In the genomic region with DNA sequence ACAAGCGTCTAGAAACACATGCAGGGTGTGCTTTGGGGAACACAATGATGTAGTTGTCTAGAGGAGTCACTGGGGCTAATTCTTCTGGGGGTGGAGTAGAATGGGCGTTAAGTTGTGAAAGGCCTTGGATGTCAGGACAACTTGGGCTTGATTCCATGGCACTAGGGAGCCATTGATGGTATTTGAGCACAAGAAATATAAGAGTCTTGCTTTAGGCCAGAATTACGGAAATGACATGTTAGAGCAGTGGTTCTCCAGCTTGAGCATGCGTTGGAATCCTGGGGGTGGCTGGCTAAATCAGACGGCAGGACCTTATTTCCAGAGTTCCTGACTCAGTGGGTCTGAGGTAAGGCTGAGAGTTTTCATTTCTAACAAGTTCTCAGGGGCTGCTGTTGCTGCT, we compare ENCODE assay signal across 17 cellular contexts. TPM values are rescaled to one million over a fixed set of nuclear protein-coding genes. Genes with fewer than 3 reads are reported as not detected.
DNase-seq lines count a peak whose midpoint lies in the region; ATAC-seq and TF ChIP-seq lines count a peak whose summit lies in the region.
"Had no signal": no experiment of that assay in that cellular context is flagged by ENCODE, and none has a peak within 500 bp of the region (broad histone marks: within the 10 kb centered on the region; RNA-seq: fewer than 3 reads in every experiment).

No MANE protein-coding gene starts in this region.

- peaks cover 0 to 9% (median 3%) of the 10 kb centered on the region in 11 experiments; a peak in 12 of 22 replicates for H3K9me3 ChIP-seq in BLaER1 treated with 17β-estradiol and CSF1 and Interleukin-3, amounts not matched to agents 10 nM and 100 nM (replicated peaks in 1 of 11)
- H3K9me3 ChIP-seq in HUES6 (ENCODE audit: control insufficient read depth, insufficient read depth, low read depth, low read length) (peaks cover 2% of the 10 kb centered on the region; the same call in 1 of the 2 replicates), endodermal cell (ENCODE audit: control insufficient read depth, low read length) (peaks cover 9% of the 10 kb centered on the region), SJCRH30 (replicated peaks) (peaks cover 1% of the 10 kb centered on the region; the same call in 1 of the 2 replicates)
- H3K9me3 ChIP-seq: BE2C, HAP-1 had no signal

- H3K27ac Mint-ChIP-seq in endodermal cell, result peak overlapping the region; percentile 56
- peak overlapping the region; percentile 54 for H3K27ac Mint-ChIP-seq in nephron progenitor cell

- no peaks in the 10 kb centered on the region for H4K20me1 ChIP-seq in BLaER1 treated with 17β-estradiol and CSF1 and Interleukin-3, amounts not matched to agents 10 nM and 100 nM

- peaks cover 18 to 42% (median 35%) of the 10 kb centered on the region in 10 experiments for H3K4me1 ChIP-seq in BLaER1 treated with 17β-estradiol and CSF1 and Interleukin-3, amounts not matched to agents 10 nM and 100 nM
- H3K4me1 ChIP-seq in HUES6 (ENCODE audit: control insufficient read depth, insufficient read depth, low read length), result peaks cover 23% of the 10 kb centered on the region
- H3K4me1 ChIP-seq in endodermal cell (ENCODE audit: control insufficient read depth, insufficient read depth, low read length), result peaks cover 9% of the 10 kb centered on the region
- no peaks in the 10 kb centered on the region; the same call in 1 of the 2 replicates for H3K4me1 ChIP-seq in SJCRH30
- H3K4me1 ChIP-seq: HAP-1 had no signal

- peak overlapping the region in 8 of 11 experiments; percentile 44 to 71 (median 58); a peak in 15 of 22 replicates for H3K27ac ChIP-seq in BLaER1 treated with 17β-estradiol and CSF1 and Interleukin-3, amounts not matched to agents 10 nM and 100 nM
- H3K27ac ChIP-seq in HUES6 (ENCODE audit: low read depth, low read length) (peak overlapping the region; percentile 23; the same call in 1 of the 2 replicates), endodermal cell (ENCODE audit: low read depth, low read length) (peak overlapping the region; percentile 66), SJCRH30 (no peak overlapping the region)

- no peaks in the 10 kb centered on the region for H3K36me3 ChIP-seq in BLaER1 treated with 17β-estradiol and CSF1 and Interleukin-3, amounts not matched to agents 10 nM and 100 nM
- no peaks in the 10 kb centered on the region for H3K36me3 ChIP-seq in HUES6 (ENCODE audit: control insufficient read depth, insufficient read depth, low read length)
- no peaks in the 10 kb centered on the region for H3K36me3 ChIP-seq in endodermal cell (ENCODE audit: control insufficient read depth, insufficient read depth, low read length)
- no peaks in the 10 kb centered on the region for H3K36me3 ChIP-seq in SJCRH30
- H3K36me3 ChIP-seq: HAP-1, MG63 had no signal

- no peaks in the 10 kb centered on the region for H3K36me3 Mint-ChIP-seq in endodermal cell (ENCODE audit: low read depth)
- H3K36me3 Mint-ChIP-seq in nephron progenitor cell (ENCODE audit: low read depth), result peaks cover 1% of the 10 kb centered on the region

- H3K4me3 Mint-ChIP-seq in endodermal cell, result no peak overlapping the region
- H3K4me3 Mint-ChIP-seq in nephron progenitor cell, result no peak overlapping the region

- no peak for DNase-seq in endodermal cell
- DNase-seq in nephron progenitor cell, result no peak
- no peak for DNase-seq in UCSD-AML1 (lab: John Stamatoyannopoulos, UW; ENCODE audit: unreplicated experiment)
- no peak for DNase-seq in NCI-H446 (lab: John Stamatoyannopoulos, UW)
- DNase-seq in SJCRH30, result no peak
- DNase-seq: BE2C, EL, MG63, NCI-H1092 treated with DMSO at 0.1 percent for 48 hours, NCI-H187, NCI-H446 treated with DMSO at 0.1 percent for 48 hours, NCI-H748 treated with DMSO at 0.1 percent for 48 hours had no signal

- TF ChIP-seq CTCF in endodermal cell (conservative IDR thresholded peaks at IDR 0.05), result no peak
- TF ChIP-seq CTCF in nephron progenitor cell (IDR thresholded peaks at IDR 0.05), result no peak

- H3K27me3 Mint-ChIP-seq in endodermal cell (ENCODE audit: insufficient read depth) (no peaks in the 10 kb centered on the region), nephron progenitor cell (ENCODE audit: low read depth, poor library complexity) (peaks cover 4% of the 10 kb centered on the region)

- peak overlapping the region in 4 of 11 experiments; percentile 10 to 51 (median 19); a peak in 5 of 22 replicates for H3K9ac ChIP-seq in BLaER1 treated with 17β-estradiol and CSF1 and Interleukin-3, amounts not matched to agents 10 nM and 100 nM
- H3K9ac ChIP-seq in HUES6 (ENCODE audit: low read length) (no peak overlapping the region), endodermal cell (ENCODE audit: extremely low read depth, low read length, poor library complexity, severe bottlenecking) (no peak overlapping the region)

- H3K4me3 ChIP-seq in BLaER1 treated with 17β-estradiol and CSF1 and Interleukin-3, amounts not matched to agents 10 nM and 100 nM, result no peak overlapping the region
- H3K4me3 ChIP-seq in HUES6 (ENCODE audit: low read depth, low read length) (no peak overlapping the region), endodermal cell (ENCODE audit: low read length) (no peak overlapping the region), SJCRH30 (no peak overlapping the region)
- H3K4me3 ChIP-seq: HAP-1, MG63 had no signal

- no peaks in the 10 kb centered on the region for H3K27me3 ChIP-seq in BLaER1 treated with 17β-estradiol and CSF1 and Interleukin-3, amounts not matched to agents 10 nM and 100 nM
- H3K27me3 ChIP-seq in HUES6 (ENCODE audit: control insufficient read depth, insufficient read depth, low read length) (no peaks in the 10 kb centered on the region), endodermal cell (ENCODE audit: control insufficient read depth, insufficient read depth, low read length, poor library complexity, severe bottlenecking) (no peaks in the 10 kb centered on the region), SJCRH30 (no peaks in the 10 kb centered on the region)
- H3K27me3 ChIP-seq: BE2C, MG63 had no signal

- H3K9me3 Mint-ChIP-seq in endodermal cell (peaks cover 2% of the 10 kb centered on the region), nephron progenitor cell (peaks cover 2% of the 10 kb centered on the region)

- H3K4me2 ChIP-seq in BLaER1 treated with 17β-estradiol and CSF1 and Interleukin-3, amounts not matched to agents 10 nM and 100 nM, result peak overlapping the region in 10 of 11 experiments; percentile 23 to 70 (median 42); a peak in 11 of 22 replicates

- 83 to 84% methylated on average over 4 to 5 of the region's 5 CpGs for WGBS in endodermal cell (ENCODE audit: insufficient coverage in 1 of 2, insufficient read length in 1 of 2), 2 experiments

- peaks cover 41% of the 10 kb centered on the region for H3K4me1 Mint-ChIP-seq in endodermal cell
- peaks cover 50% of the 10 kb centered on the region for H3K4me1 Mint-ChIP-seq in nephron progenitor cell

- no peak for ATAC-seq in HG03457 (IDR thresholded peaks at IDR 0.05; ENCODE audit: unreplicated experiment)
- ATAC-seq: HepG2 had no signal

RNA-seq across cellular contexts. Expression of gene SMAD6, which starts 29.2 kb away (rescaled TPM):
- 100 to 1,000 TPM; 190 to 213 TPM for total RNA-seq in endodermal cell
- polyA plus RNA-seq in endodermal cell (2013, experiment 1 of 2), result 16.0 TPM
- polyA plus RNA-seq in endodermal cell (2013, experiment 2 of 2), result 17.3 TPM
- 6.7 and 7.6 TPM in 2 replicates for total RNA-seq in SJCRH30 (2014; rRNA removed; shearing (Covaris generic))

Comparison
In these comparisons a context has a peak if more than half of its experiments do, and no peak if none do; other contexts are left out.
1. RNA of gene SMAD6, which starts 29.2 kb away (total RNA-seq): 190 to 213 TPM in endodermal cell; 6.7 to 7.6 TPM in SJCRH30; every median in the first group is over 10 times any median in the second.